ENCODE assay signal across 8 cellular contexts in the genomic region with DNA sequence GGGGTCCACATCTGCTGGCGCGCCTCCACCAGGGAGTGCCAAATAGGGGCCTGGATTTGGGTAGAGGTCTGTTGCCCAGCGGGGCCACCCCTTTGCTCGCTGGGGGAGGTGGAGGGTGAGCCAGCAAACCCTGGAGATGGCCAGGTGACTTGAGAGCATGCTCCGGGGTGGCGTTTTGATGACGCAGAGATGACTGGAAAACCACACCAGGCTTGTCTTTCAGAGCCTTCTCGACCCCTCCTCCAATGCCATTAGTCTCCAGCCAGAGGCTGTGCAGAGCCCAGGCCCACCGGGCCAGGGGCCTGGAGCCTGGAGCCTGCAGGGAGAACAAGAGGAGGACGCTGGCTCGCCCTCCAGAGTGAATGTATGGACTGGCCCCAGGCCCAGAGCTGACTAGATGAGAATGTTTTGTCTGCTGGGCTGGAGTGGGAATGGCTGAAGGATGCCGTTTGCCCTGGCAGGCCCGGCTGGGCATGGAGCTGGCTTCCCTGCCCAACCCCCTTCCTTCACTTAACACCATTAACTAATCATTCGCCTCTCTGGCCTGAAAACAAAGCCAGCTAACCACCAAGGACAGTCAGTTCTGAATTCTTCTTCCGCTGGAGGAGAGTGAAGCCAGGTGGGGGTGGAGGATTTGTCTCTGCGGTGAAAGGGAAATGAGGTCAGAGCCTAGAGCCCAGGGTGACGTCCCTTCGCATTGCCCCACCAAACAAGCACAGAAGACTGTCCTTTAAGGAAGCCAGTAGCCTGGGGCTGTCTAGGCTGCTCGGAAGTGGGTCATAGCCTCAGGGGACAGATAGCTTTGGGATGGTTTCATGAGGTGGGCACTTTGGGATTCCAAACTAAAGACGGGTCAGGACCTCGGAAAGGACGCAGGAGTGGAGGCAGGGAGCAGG. TPM values are rescaled to one million over a fixed set of nuclear protein-coding genes. Genes with fewer than 3 reads are reported as not detected.
A peak's percentile ranks its signal among the peaks of the same experiment; 100 is the strongest.
DNase-seq lines count a peak whose midpoint lies in the region; ATAC-seq, FAIRE-seq and TF ChIP-seq lines count a peak whose summit lies in the region.

No MANE protein-coding gene starts in this region.

- CTCF ChIA-PET in K562 (lab: Yijun Ruan, JAX; ENCODE audit: low intra/inter-chr PET ratio) = no interaction called here

- H3K9me3 ChIP-seq in ES-I3 (ENCODE audit: control insufficient read depth, insufficient read depth, low read length) = no peaks in the 10 kb centered on the region
- no peaks in the 10 kb centered on the region for H3K9me3 ChIP-seq in MG63
- no peaks in the 10 kb centered on the region for H3K9me3 ChIP-seq in K562 (replicated peaks; ENCODE audit: control insufficient read depth, insufficient read depth, low read depth, low read length)
- no peaks in the 10 kb centered on the region for H3K9me3 ChIP-seq in right lobe of liver
- H3K9me3 ChIP-seq in upper lobe of right lung = no peaks in the 10 kb centered on the region

- no peaks in the 10 kb centered on the region for H3K9me1 ChIP-seq in K562 (ENCODE audit: control insufficient read depth, insufficient read depth, low read length)

- H3K27me3 ChIP-seq in MG63 (peaks cover 9% of the 10 kb centered on the region), K562 (ENCODE audit: control insufficient read depth in 2 of 2, insufficient read depth in 2 of 2, low read length in 2 of 2) (no peaks in the 10 kb centered on the region; a peak in 1 of 5 replicates), right lobe of liver (peaks cover 0 to 4% of the 10 kb centered on the region in 2 donors), upper lobe of right lung (peaks cover 26% of the 10 kb centered on the region)

- no TSS peak for BruUV-seq in K562 (replicated peaks; lab: Mats Ljungman, UMichigan)

- H3K79me2 ChIP-seq in K562 (ENCODE audit: control insufficient read depth, insufficient read depth, low read length) = peaks cover 29% of the 10 kb centered on the region; the same call in 2 of the 3 replicates

- peak overlapping the region; percentile 56 for H3K9ac ChIP-seq in ES-I3 (ENCODE audit: low read depth, low read length)
- H3K9ac ChIP-seq in K562 (ENCODE audit: insufficient read depth in 1 of 2, low read depth in 2 of 2, low read length in 2 of 2) = peak overlapping the region; percentile 79 to 91

- FAIRE-seq in K562 (lab: Jason Lieb, UNC) = peak; percentile 91

- 0 out of 2 replicates have a peak, but pooled peaks cover 6% of the 10 kb centered on the region for H3K36me3 ChIP-seq in ES-I3 (ENCODE audit: insufficient read depth, low read length)
- no peaks in the 10 kb centered on the region for H3K36me3 ChIP-seq in MG63
- peaks cover 16% of the 10 kb centered on the region; the same call in 2 of the 3 replicates for H3K36me3 ChIP-seq in K562 (ENCODE audit: control insufficient read depth, insufficient read depth, low read length)
- no peaks in the 10 kb centered on the region for H3K36me3 ChIP-seq in right lobe of liver
- H3K36me3 ChIP-seq in upper lobe of right lung = no peaks in the 10 kb centered on the region

- 10% methylated on average over 20 of the region's 22 CpGs for WGBS in K562 (ENCODE audit: insufficient coverage, low coverage, missing lambda C conversion rate)
- 49% methylated on average over 4 of the region's 22 CpGs for WGBS in right lobe of liver (ENCODE audit: insufficient coverage, low coverage, low lambda C conversion rate, missing lambda C conversion rate)

- ATAC-seq in K562 = peak; percentile 61
- ATAC-seq in right lobe of liver = peak in 3 of 4 donors; percentile 1 to 28 (median 1)
- peak; percentile 5 for ATAC-seq in upper lobe of right lung

- peak overlapping the region; percentile 93 for H3K27ac ChIP-seq in K562 (ENCODE audit: extremely low read depth, low read depth, low read length)
- peak overlapping the region in 2 of 3 donors; percentile 33 to 59 for H3K27ac ChIP-seq in right lobe of liver
- H3K27ac ChIP-seq in upper lobe of right lung = peak overlapping the region; percentile 87

- peak overlapping the region; percentile 92 for H3K4me2 ChIP-seq in K562 (ENCODE audit: insufficient read depth, low read length)

- POLR2A ChIA-PET in K562 (lab: Yijun Ruan, JAX) = interaction anchor here (0.5 to 5.1 kb wide), 9 partner anchors 12 to 224 kb away, joined by 3 to 22 read pairs (median 4); a partner anchor contains a TSS

- H3K4me3 ChIP-seq in MG63 (no peak overlapping the region), K562 (peak overlapping the region; percentile 48), right lobe of liver (no peak overlapping the region), upper lobe of right lung (no peak overlapping the region)

- TF ChIP-seq POLR2A in K562 (conservative IDR thresholded peaks at IDR 0.05) = peak; percentile 87
- no peak for TF ChIP-seq POLR2A in right lobe of liver (IDR thresholded peaks at IDR 0.05)

- no peak for TF ChIP-seq CTCF in K562 (IDR thresholded peaks at IDR 0.05 in 2 of 3, conservative IDR thresholded peaks at IDR 0.05 in 1 of 3; ENCODE audit: insufficient read depth in 2 of 3, low read depth in 1 of 3, low read length in 3 of 3)
- TF ChIP-seq CTCF in right lobe of liver (IDR thresholded peaks at IDR 0.05) = no peak
- no peak for TF ChIP-seq CTCF in upper lobe of right lung (IDR thresholded peaks at IDR 0.05)

- peaks cover 24% of the 10 kb centered on the region for H3K4me1 ChIP-seq in ES-I3 (ENCODE audit: insufficient read depth, low read length)
- peaks cover 50 to 82% of the 10 kb centered on the region in 2 experiments for H3K4me1 ChIP-seq in K562 (replicated peaks in 1 of 2; ENCODE audit: control insufficient read depth in 2 of 2, insufficient read depth in 2 of 2, low read length in 2 of 2)
- H3K4me1 ChIP-seq in right lobe of liver = peaks cover 0 to 25% (median 4%) of the 10 kb centered on the region in 4 donors
- peaks cover 33% of the 10 kb centered on the region for H3K4me1 ChIP-seq in upper lobe of right lung

- no peak for TF ChIP-seq RAD21 in K562 (CRISPR knock-in tag; conservative IDR thresholded peaks at IDR 0.05 in 1 of 2, IDR thresholded peaks at IDR 0.05 in 1 of 2)

- H2AFZ ChIP-seq in K562 (ENCODE audit: low read depth, low read length) = peak overlapping the region; percentile 65

- peak; percentile 74 for DNase-seq in MG63
- peak in 3 of 4 experiments; percentile 49 to 89 (median 81) for DNase-seq in K562 (ENCODE audit: extremely low read depth in 1 of 4, low spot score in 3 of 4)
- peak in 1 of 3 donors; percentile 50 for DNase-seq in right lobe of liver
- no peak for DNase-seq in upper lobe of right lung
- DNase-seq in cerebellum (ENCODE audit: low spot score) = no peak
- DNase-seq in Ammon's horn (ENCODE audit: low spot score) = no peak
- DNase-seq in DMS114 treated with DMSO at 0.1 percent for 48 hours (lab: John Stamatoyannopoulos, UW; ENCODE audit: unreplicated experiment) = no peak

- intact Hi-C loops in K562 (cut with micrococcal nuclease) = loop anchor here (2.0 to 5.0 kb wide), 2 partner anchors 112 to 406 kb away; partner anchors contain the start of gene CBL
- intact Hi-C loops in right lobe of liver (cut with DNase I) = no loop called here
- intact Hi-C loops in upper lobe of right lung (cut with DNase I) = loop anchor here (10.0 kb wide), 1 partner anchor 114 kb away; the partner anchor contains the start of gene CBL

- H4K20me1 ChIP-seq in K562 (replicated peaks; ENCODE audit: control insufficient read depth, insufficient read depth, low read length) = 0 out of 2 replicates have a peak, but pooled peaks cover 6% of the 10 kb centered on the region

- in situ Hi-C loops in K562 (cut with MboI) = no loop called here

- no peak for TF ChIP-seq EP300 in K562 (IDR thresholded peaks at IDR 0.05; ENCODE audit: low read length)

RNA-seq across cellular contexts. Expression of gene MCAM, which starts 1.6 kb away (rescaled TPM):
- total RNA-seq in MG63 (2014; rRNA removed; shearing (Covaris generic); ENCODE audit: low replicate concordance) = 1.8 and 13.6 TPM in 2 replicates
- 64.2 and 225 TPM in 2 replicates for total RNA-seq in K562 (2011; cell fraction: chromatin; rRNA removed; ENCODE audit: low replicate concordance)
- total RNA-seq in K562 (2011; cell fraction: nucleolus; rRNA removed) = 163 and 199 TPM in 2 replicates
- total RNA-seq in K562 (2011; cell fraction: nucleoplasm; rRNA removed) = 109 and 119 TPM in 2 replicates
- total RNA-seq in K562 (2014; rRNA removed) (79.0 and 79.5 TPM in 2 replicates), K562 (2014; rRNA removed; fragmentation: Illumina TruSeq; extraction: Trizol) (33.1 and 35.6 TPM in 2 replicates), K562 (2015; rRNA removed; fragmentation: Illumina TruSeq; extraction: Trizol) (25.8 and 27.1 TPM in 2 replicates), K562 (2021) (69.1 and 87.0 TPM in 2 replicates), right lobe of liver (10 to 100 TPM in 4 of 6 experiments, 1 to 10 TPM in 2; 1.8 to 28.7 (median 12.5) TPM), upper lobe of right lung (134 TPM), cerebellum (12.1 TPM)
- polyA plus RNA-seq in K562 (2011; rRNA removed) (38.0 and 53.6 TPM in 2 replicates), K562 (2014; fragmentation: Illumina TruSeq; extraction: Trizol) (68.2 and 101 TPM in 2 replicates), K562 (2014; fragmentation: Nextera tagmentation; extraction: Ambion mirVana) (10 to 100 TPM; 14.7 to 15.6 TPM), K562 (2014; rRNA removed) (57.5 and 118 TPM in 2 replicates)
- polyA plus RNA-seq in K562 (2011; cell fraction: cytosol; rRNA removed) = 86.7 and 421 TPM in 2 replicates
- 37.8 and 96.0 TPM in 2 replicates for polyA plus RNA-seq in K562 (2011; cell fraction: nucleus; rRNA removed)
- 36.5 and 57.4 TPM in 2 replicates for polyA plus RNA-seq in K562 (2012)
- polyA minus RNA-seq in K562 (2011; rRNA and poly(A)+ RNA removed) = 17.7 and 42.5 TPM in 2 replicates
- polyA minus RNA-seq in K562 (2011; cell fraction: cytosol; rRNA and poly(A)+ RNA removed) = 43.6 and 63.5 TPM in 2 replicates
- 33.2 and 52.1 TPM in 2 replicates for polyA minus RNA-seq in K562 (2011; cell fraction: nucleus; rRNA and poly(A)+ RNA removed)

RNA-seq across cellular contexts. Expression of gene RNF26, which starts 15.8 kb away (rescaled TPM):
- 8.5 and 23.3 TPM in 2 replicates for total RNA-seq in MG63 (2014; rRNA removed; shearing (Covaris generic); ENCODE audit: low replicate concordance)
- total RNA-seq in K562 (2011; cell fraction: chromatin; rRNA removed; ENCODE audit: low replicate concordance) = 18.1 and 52.5 TPM in 2 replicates
- 71.2 and 72.0 TPM in 2 replicates for total RNA-seq in K562 (2011; cell fraction: nucleolus; rRNA removed)
- 65.0 and 76.6 TPM in 2 replicates for total RNA-seq in K562 (2011; cell fraction: nucleoplasm; rRNA removed)
- 7.3 and 10.0 TPM in 2 replicates for total RNA-seq in K562 (2014; rRNA removed)
- 8.7 and 9.3 TPM in 2 replicates for total RNA-seq in K562 (2014; rRNA removed; fragmentation: Illumina TruSeq; extraction: Trizol)
- total RNA-seq in K562 (2015; rRNA removed; fragmentation: Illumina TruSeq; extraction: Trizol) = 12.7 and 13.9 TPM in 2 replicates
- 50.0 and 53.6 TPM in 2 replicates for total RNA-seq in K562 (2021)
- 16.3 and 27.7 TPM in 2 replicates for polyA plus RNA-seq in K562 (2011; rRNA removed)
- 48.6 and 60.9 TPM in 2 replicates for polyA plus RNA-seq in K562 (2011; cell fraction: cytosol; rRNA removed)
- polyA plus RNA-seq in K562 (2011; cell fraction: nucleus; rRNA removed) = 20.0 and 26.8 TPM in 2 replicates
- 40.1 and 40.8 TPM in 2 replicates for polyA plus RNA-seq in K562 (2012)
- polyA plus RNA-seq in K562 (2014; fragmentation: Illumina TruSeq; extraction: Trizol) = 39.5 and 48.8 TPM in 2 replicates
- polyA plus RNA-seq in K562 (2014; fragmentation: Nextera tagmentation; extraction: Ambion mirVana) = 1 to 10 TPM; 5.3 to 8.4 TPM
- 25.9 and 26.7 TPM in 2 replicates for polyA plus RNA-seq in K562 (2014; rRNA removed)
- polyA minus RNA-seq in K562 (2011; rRNA and poly(A)+ RNA removed) = 24.3 and 29.3 TPM in 2 replicates
- polyA minus RNA-seq in K562 (2011; cell fraction: cytosol; rRNA and poly(A)+ RNA removed) = 44.8 and 51.4 TPM in 2 replicates
- polyA minus RNA-seq in K562 (2011; cell fraction: nucleus; rRNA and poly(A)+ RNA removed) = 19.1 and 29.9 TPM in 2 replicates
- 10 to 100 TPM; 12.9 to 18.1 (median 15.1) TPM for total RNA-seq in right lobe of liver
- 23.2 TPM for total RNA-seq in upper lobe of right lung
- 3.8 TPM for total RNA-seq in cerebellum

RNA-seq across cellular contexts. Expression of gene C1QTNF5, which starts 22.2 kb away (rescaled TPM):
- total RNA-seq in MG63 (2014; rRNA removed; shearing (Covaris generic); ENCODE audit: low replicate concordance) = not detected in 2 replicates
- 0.95 TPM in 1 of 2 replicates, not detected in the other for total RNA-seq in K562 (2011; cell fraction: chromatin; rRNA removed; ENCODE audit: low replicate concordance)
- total RNA-seq in K562 (2011; cell fraction: nucleolus; rRNA removed) = 1.1 and 1.2 TPM in 2 replicates
- 0.88 TPM in 1 of 2 replicates, not detected in the other for total RNA-seq in K562 (2011; cell fraction: nucleoplasm; rRNA removed)
- total RNA-seq in K562 (2014; rRNA removed) (0.18 and 0.82 TPM in 2 replicates), K562 (2014; rRNA removed; fragmentation: Illumina TruSeq; extraction: Trizol) (0.13 and 0.18 TPM in 2 replicates), K562 (2015; rRNA removed; fragmentation: Illumina TruSeq; extraction: Trizol) (0.22 TPM in 1 of 2 replicates, not detected in the other), K562 (2021) (0.47 and 0.65 TPM in 2 replicates), right lobe of liver (1 to 10 TPM; 2.8 to 6.3 (median 4.8) TPM), upper lobe of right lung (47.6 TPM), cerebellum (3.4 TPM)
- polyA plus RNA-seq in K562 (2011; rRNA removed) (0.35 and 0.41 TPM in 2 replicates), K562 (2014; fragmentation: Illumina TruSeq; extraction: Trizol) (0.19 and 0.25 TPM in 2 replicates), K562 (2014; fragmentation: Nextera tagmentation; extraction: Ambion mirVana) (under 1 TPM in 1 of 2 experiments, not detected in 1; 0.07 TPM), K562 (2014; rRNA removed) (0.45 and 0.76 TPM in 2 replicates)
- 0.46 and 1.2 TPM in 2 replicates for polyA plus RNA-seq in K562 (2011; cell fraction: cytosol; rRNA removed)
- 1.4 and 1.5 TPM in 2 replicates for polyA plus RNA-seq in K562 (2011; cell fraction: nucleus; rRNA removed)
- 0.35 and 0.79 TPM in 2 replicates for polyA plus RNA-seq in K562 (2012)
- 0.12 TPM in 1 of 2 replicates, not detected in the other for polyA minus RNA-seq in K562 (2011; rRNA and poly(A)+ RNA removed)
- not detected in 2 replicates for polyA minus RNA-seq in K562 (2011; cell fraction: cytosol; rRNA and poly(A)+ RNA removed)
- 0.44 and 0.54 TPM in 2 replicates for polyA minus RNA-seq in K562 (2011; cell fraction: nucleus; rRNA and poly(A)+ RNA removed)

RNA-seq across cellular contexts. Expression of gene MFRP, which starts 28.0 kb away (rescaled TPM):
- total RNA-seq in MG63 (2014; rRNA removed; shearing (Covaris generic); ENCODE audit: low replicate concordance) = not detected in 2 replicates
- total RNA-seq in K562 (2011; cell fraction: chromatin; rRNA removed; ENCODE audit: low replicate concordance) = not detected in 2 replicates
- total RNA-seq in K562 (2011; cell fraction: nucleolus; rRNA removed) = not detected in 2 replicates
- not detected in 2 replicates for total RNA-seq in K562 (2011; cell fraction: nucleoplasm; rRNA removed)
- total RNA-seq in K562 (2014; rRNA removed) (not detected in 2 replicates), K562 (2014; rRNA removed; fragmentation: Illumina TruSeq; extraction: Trizol) (not detected in 2 replicates), K562 (2015; rRNA removed; fragmentation: Illumina TruSeq; extraction: Trizol) (not detected in 2 replicates), K562 (2021) (not detected in 2 replicates), right lobe of liver (not detected), upper lobe of right lung (not detected), cerebellum (not detected)
- polyA plus RNA-seq in K562 (2011; rRNA removed) (not detected in 2 replicates), K562 (2014; fragmentation: Illumina TruSeq; extraction: Trizol) (not detected in 2 replicates), K562 (2014; fragmentation: Nextera tagmentation; extraction: Ambion mirVana) (not detected), K562 (2014; rRNA removed) (not detected in 2 replicates)
- not detected in 2 replicates for polyA plus RNA-seq in K562 (2011; cell fraction: cytosol; rRNA removed)
- not detected in 2 replicates for polyA plus RNA-seq in K562 (2011; cell fraction: nucleus; rRNA removed)
- polyA plus RNA-seq in K562 (2012) = not detected in 2 replicates
- not detected in 2 replicates for polyA minus RNA-seq in K562 (2011; rRNA and poly(A)+ RNA removed)
- polyA minus RNA-seq in K562 (2011; cell fraction: cytosol; rRNA and poly(A)+ RNA removed) = not detected in 2 replicates
- not detected in 2 replicates for polyA minus RNA-seq in K562 (2011; cell fraction: nucleus; rRNA and poly(A)+ RNA removed)

Comparison
In these comparisons a context has a peak if more than half of its experiments do, and no peak if none do; other contexts are left out.
1. DNase-seq: peak in MG63 (single experiment) and K562 (3 of 4); none in upper lobe of right lung (single experiment), cerebellum (single experiment), Ammon's horn (single experiment) and DMS114 treated with DMSO at 0.1 percent for 48 hours (single experiment).
2. ATAC-seq: peak in every context shown above with its lines; median percentile 61 in K562; 5 in upper lobe of right lung; 1 in right lobe of liver.
3. intact Hi-C loops: an anchor here in K562 (2.0 to 5.0 kb wide) and upper lobe of right lung (10.0 kb wide); none called in right lobe of liver.
4. Peak in every context shown above with its lines, with median percentiles within 50 percentile points of each other: H3K27ac ChIP-seq.